Comparison of ENCODE assay signal across 11 cellular contexts in genomic region chr12:116672842-116673516, GRCh38.
DNase-seq lines count a peak whose midpoint lies in the region; ATAC-seq and TF ChIP-seq lines count a peak whose summit lies in the region.
"Had no signal": no experiment of that assay in that cellular context is flagged by ENCODE, and none has a peak within 500 bp of the region (broad histone marks: within the 10 kb centered on the region; RNA-seq: fewer than 3 reads in every experiment).

No MANE protein-coding gene starts in this region.

- DNase-seq in CD4-positive, alpha-beta memory T cell = peak in 4 of 5 donors; percentile 14 to 28 (median 20)
- peak; percentile 16 to 34 for DNase-seq in activated T-cell treated with anti-CD3 and anti-CD28 coated beads, Interleukin-2, amount 50 U/mL, for 72 hours
- DNase-seq in stimulated activated CD4-positive, alpha-beta T cell treated with anti-CD3 and anti-CD28 coated beads, Interleukin-15, amount 100 ng/mL, for 24 hours = no peak
- DNase-seq in glutamatergic neuron (no peak), NCI-H146 treated with DMSO at 0.1 percent for 48 hours (lab: John Stamatoyannopoulos, UW; ENCODE audit: unreplicated experiment) (no peak)
- DNase-seq: NCI-H1092 treated with DMSO at 0.1 percent for 48 hours had no signal

- peaks cover 0 to 1% (median 0%) of the 10 kb centered on the region in 8 donors for H3K9me3 Mint-ChIP-seq in CD4-positive, alpha-beta memory T cell
- no peaks in the 10 kb centered on the region for H3K9me3 Mint-ChIP-seq in activated T-cell treated with anti-CD3 and anti-CD28 coated beads, Interleukin-2, amount 50 U/mL, for 72 hours
- H3K9me3 Mint-ChIP-seq in glutamatergic neuron (ENCODE audit: unreplicated experiment) = peaks cover 2% of the 10 kb centered on the region

- no peaks in the 10 kb centered on the region for H3K36me3 ChIP-seq in CD4-positive, alpha-beta memory T cell (ENCODE audit: insufficient read depth, low read length)

- peak overlapping the region in 1 of 2 donors; percentile 4 for H3K4me3 ChIP-seq in CD4-positive, alpha-beta memory T cell (ENCODE audit: low read length in 2 of 2)
- H3K4me3 ChIP-seq: hepatocyte had no signal

- ATAC-seq in GM19438 (IDR thresholded peaks at IDR 0.05; ENCODE audit: low read depth, unreplicated experiment) (peak; percentile 73), HG03196 (IDR thresholded peaks at IDR 0.05; ENCODE audit: unreplicated experiment) (peak; percentile 54), HG03442 (IDR thresholded peaks at IDR 0.05; ENCODE audit: unreplicated experiment) (no peak)
- peak; percentile 81 to 92 for ATAC-seq in activated T-cell treated with anti-CD3 and anti-CD28 coated beads, Interleukin-2, amount 50 U/mL, for 72 hours (replicated peaks in 1 of 2)

- POLR2A ChIA-PET in CD4-positive, alpha-beta memory T cell (lab: Charles Lee; ENCODE audit: partially characterized antibody) = interaction anchor here (0.5 to 0.6 kb wide), 2 partner anchors 177 to 1201 kb away, joined by 4 read pairs; no protein-coding TSS in a partner anchor

- intact Hi-C loops in CD4-positive, alpha-beta memory T cell (cut with micrococcal nuclease) = no loop called here

- H3K9me3 ChIP-seq in CD4-positive, alpha-beta memory T cell (ENCODE audit: control insufficient read depth in 1 of 2, low read length in 2 of 2) = no peaks in the 10 kb centered on the region

- H3K27me3 ChIP-seq in CD4-positive, alpha-beta memory T cell (ENCODE audit: insufficient read depth, low read length) = no peaks in the 10 kb centered on the region
- H3K27me3 ChIP-seq: hepatocyte had no signal

- TF ChIP-seq CTCF in glutamatergic neuron (IDR thresholded peaks at IDR 0.05; ENCODE audit: partially characterized antibody, unreplicated experiment) = no peak

- no peaks in the 10 kb centered on the region for H3K36me3 Mint-ChIP-seq in CD4-positive, alpha-beta memory T cell
- no peaks in the 10 kb centered on the region for H3K36me3 Mint-ChIP-seq in activated T-cell treated with anti-CD3 and anti-CD28 coated beads, Interleukin-2, amount 50 U/mL, for 72 hours (ENCODE audit: insufficient read depth in 2 of 2)
- no peaks in the 10 kb centered on the region for H3K36me3 Mint-ChIP-seq in glutamatergic neuron (ENCODE audit: unreplicated experiment)

- no peaks in the 10 kb centered on the region for H3K27me3 Mint-ChIP-seq in CD4-positive, alpha-beta memory T cell
- no peaks in the 10 kb centered on the region for H3K27me3 Mint-ChIP-seq in activated T-cell treated with anti-CD3 and anti-CD28 coated beads, Interleukin-2, amount 50 U/mL, for 72 hours (ENCODE audit: low read depth)
- peaks cover 2% of the 10 kb centered on the region for H3K27me3 Mint-ChIP-seq in glutamatergic neuron (ENCODE audit: unreplicated experiment)

- peak overlapping the region; percentile 63 to 84 (median 77) for H3K27ac Mint-ChIP-seq in CD4-positive, alpha-beta memory T cell
- peak overlapping the region; percentile 74 for H3K27ac Mint-ChIP-seq in activated T-cell treated with anti-CD3 and anti-CD28 coated beads, Interleukin-2, amount 50 U/mL, for 72 hours
- no peak overlapping the region for H3K27ac Mint-ChIP-seq in glutamatergic neuron (ENCODE audit: unreplicated experiment)

- CTCF ChIA-PET in CD4-positive, alpha-beta memory T cell (lab: Charles Lee; ENCODE audit: partially characterized antibody) = interaction anchor here (0.6 to 0.9 kb wide), 3 partner anchors 29 to 48 kb away, joined by 3 to 5 read pairs (median 4); no protein-coding TSS in a partner anchor

- peaks cover 21 to 35% (median 24%) of the 10 kb centered on the region in 4 donors for H3K4me1 Mint-ChIP-seq in CD4-positive, alpha-beta memory T cell
- peaks cover 51% of the 10 kb centered on the region for H3K4me1 Mint-ChIP-seq in activated T-cell treated with anti-CD3 and anti-CD28 coated beads, Interleukin-2, amount 50 U/mL, for 72 hours (ENCODE audit: low read depth)
- H3K4me1 Mint-ChIP-seq in glutamatergic neuron (ENCODE audit: low read depth, unreplicated experiment) = no peaks in the 10 kb centered on the region

- H3K4me3 Mint-ChIP-seq in CD4-positive, alpha-beta memory T cell = peak overlapping the region; percentile 76 to 93 (median 82)
- H3K4me3 Mint-ChIP-seq in activated T-cell treated with anti-CD3 and anti-CD28 coated beads, Interleukin-2, amount 50 U/mL, for 72 hours = peak overlapping the region; percentile 75 to 89
- H3K4me3 Mint-ChIP-seq in glutamatergic neuron (ENCODE audit: unreplicated experiment) = no peak overlapping the region

- peak overlapping the region; percentile 1 for H3K27ac ChIP-seq in CD4-positive, alpha-beta memory T cell (ENCODE audit: low read depth, low read length)
- H3K27ac ChIP-seq: hepatocyte, parathyroid adenoma had no signal

- peaks cover 25% of the 10 kb centered on the region for H3K4me1 ChIP-seq in CD4-positive, alpha-beta memory T cell (ENCODE audit: insufficient read depth, low read length)
- H3K4me1 ChIP-seq: parathyroid adenoma had no signal

Comparison
In these comparisons a context has a peak if more than half of its experiments do, and no peak if none do; other contexts are left out.
1. DNase-seq: peak in CD4-positive, alpha-beta memory T cell (4 of 5) and activated T-cell treated with anti-CD3 and anti-CD28 coated beads, Interleukin-2, amount 50 U/mL, for 72 hours (2 of 2); none in stimulated activated CD4-positive, alpha-beta T cell treated with anti-CD3 and anti-CD28 coated beads, Interleukin-15, amount 100 ng/mL, for 24 hours (single experiment), glutamatergic neuron (single experiment) and NCI-H146 treated with DMSO at 0.1 percent for 48 hours (single experiment).